In the genomic region with DNA sequence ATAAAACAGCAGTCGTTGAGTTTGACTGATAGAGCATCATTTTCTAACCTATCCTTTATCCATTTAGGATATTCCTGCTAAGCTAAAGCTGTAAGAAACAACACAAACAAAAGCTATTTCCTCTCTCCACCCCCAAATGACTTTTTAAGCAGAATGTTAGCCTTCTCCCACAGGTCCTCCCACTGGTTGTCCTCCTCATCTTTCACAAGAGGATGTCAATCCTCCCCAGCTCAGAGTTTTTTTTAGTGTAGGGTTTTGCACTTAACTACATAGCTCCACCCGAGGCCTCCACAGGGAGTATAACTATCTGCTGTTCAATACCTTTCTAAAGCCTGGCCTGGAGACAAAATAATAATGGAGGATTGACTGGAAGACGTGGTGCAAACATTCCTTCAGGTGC, we compare ENCODE assay signal across 1 cellular context.
TF ChIP-seq lines count a peak whose summit lies in the region.

No MANE protein-coding gene starts in this region.

TF ChIP-seq in K562, 482 proteins besides CTCF, POLR2A, EP300 and RAD21 (continued from another document):
- no peak for TF ChIP-seq ETV6 (IDR thresholded peaks at IDR 0.05; ENCODE audit: borderline replicate concordance in 1 of 2, low read depth in 2 of 2, low read length in 1 of 2)
- TF ChIP-seq ETV6 (CRISPR knock-in tag; IDR thresholded peaks at IDR 0.05; ENCODE audit: borderline replicate concordance), result no peak
- no peak for TF ChIP-seq SMARCA5 (IDR thresholded peaks at IDR 0.05)
- no peak for TF ChIP-seq PREB (CRISPR knock-in tag; IDR thresholded peaks at IDR 0.05)
- TF ChIP-seq ZNF75A (CRISPR knock-in tag; IDR thresholded peaks at IDR 0.05), result 0 out of 2 replicates have a peak, but pooled peaks have one; percentile 62
- no peak for TF ChIP-seq FOSL1 (tag; conservative IDR thresholded peaks at IDR 0.05)
- no peak for TF ChIP-seq MAFG (tag; conservative IDR thresholded peaks at IDR 0.05)
- TF ChIP-seq ARID2 (IDR thresholded peaks at IDR 0.05), result 0 out of 2 replicates have a peak, but pooled peaks have one; percentile 17
- TF ChIP-seq ETV5 (CRISPR knock-in tag; IDR thresholded peaks at IDR 0.05; ENCODE audit: low read depth), result no peak
- TF ChIP-seq HEY1 (CRISPR knock-in tag; IDR thresholded peaks at IDR 0.05; ENCODE audit: borderline replicate concordance), result no peak
- TF ChIP-seq BRCA1 (IDR thresholded peaks at IDR 0.05), result no peak
- TF ChIP-seq BRCA1 (CRISPR knock-in tag; IDR thresholded peaks at IDR 0.05), result no peak
